Comparison of ENCODE assay signal across 14 cellular contexts in genomic region chr7:76023002-76023401, GRCh38. TPM values are rescaled to one million over a fixed set of nuclear protein-coding genes. Genes with fewer than 3 reads are reported as not detected.
DNase-seq lines count a peak whose midpoint lies in the region; ATAC-seq and TF ChIP-seq lines count a peak whose summit lies in the region.
"Had no signal": no experiment of that assay in that cellular context is flagged by ENCODE, and none has a peak within 500 bp of the region (broad histone marks: within the 10 kb centered on the region; RNA-seq: fewer than 3 reads in every experiment).

No MANE protein-coding gene starts in this region.

- peaks cover 21% of the 10 kb centered on the region for H3K4me1 Mint-ChIP-seq in T-helper 1 cell treated with Interleukin-12 subunit alpha and Interleukin-12 subunit beta and Interleukin-4 antibody, amounts not matched to agents 30 μg/mL and 1 μg/mL, for 36 hours (ENCODE audit: low read depth)

- no peaks in the 10 kb centered on the region for H3K27me3 Mint-ChIP-seq in T-helper 1 cell treated with Interleukin-12 subunit alpha and Interleukin-12 subunit beta and Interleukin-4 antibody, amounts not matched to agents 30 μg/mL and 1 μg/mL, for 36 hours (ENCODE audit: low read depth)
- H3K27me3 Mint-ChIP-seq: activated naive CD8-positive, alpha-beta T cell; natural killer cell treated with Interleukin-12 subunit alpha and Interleukin-12 subunit beta and Interleukin-15 and Interleukin-18, amount 100 ng/mL, for 72 hours had no signal

- peak overlapping the region; percentile 52 for H3K27ac Mint-ChIP-seq in T-helper 1 cell treated with Interleukin-12 subunit alpha and Interleukin-12 subunit beta and Interleukin-4 antibody, amounts not matched to agents 30 μg/mL and 1 μg/mL, for 36 hours
- H3K27ac Mint-ChIP-seq: activated naive CD8-positive, alpha-beta T cell; natural killer cell treated with Interleukin-12 subunit alpha and Interleukin-12 subunit beta and Interleukin-15 and Interleukin-18, amount 100 ng/mL, for 72 hours had no signal

- H3K4me3 Mint-ChIP-seq in T-helper 1 cell treated with Interleukin-12 subunit alpha and Interleukin-12 subunit beta and Interleukin-4 antibody, amounts not matched to agents 30 μg/mL and 1 μg/mL, for 36 hours = peak overlapping the region; percentile 51
- H3K4me3 Mint-ChIP-seq: activated naive CD8-positive, alpha-beta T cell; natural killer cell treated with Interleukin-12 subunit alpha and Interleukin-12 subunit beta and Interleukin-15 and Interleukin-18, amount 100 ng/mL, for 72 hours had no signal

- H3K36me3 Mint-ChIP-seq in T-helper 1 cell treated with Interleukin-12 subunit alpha and Interleukin-12 subunit beta and Interleukin-4 antibody, amounts not matched to agents 30 μg/mL and 1 μg/mL, for 36 hours (ENCODE audit: low read depth) = peaks cover 21% of the 10 kb centered on the region

- DNase-seq in T-helper 1 cell (no peak), left cardiac atrium (no peak), pons (ENCODE audit: low spot score) (peak; percentile 76), NCI-H1048 (lab: John Stamatoyannopoulos, UW) (no peak), cerebellar cortex (ENCODE audit: low spot score) (no peak)
- DNase-seq: activated CD8-positive, alpha-beta memory T cell treated with anti-CD3 and anti-CD28 coated beads, Interleukin-2, amount 50 U/mL, for 4 hours; KG1; NCI-H2029 treated with DMSO at 0.1 percent for 48 hours; stimulated activated naive CD4-positive, alpha-beta T cell had no signal

- intact Hi-C loops in left cardiac atrium (cut with DNase I) = no loop called here

- ATAC-seq in left cardiac atrium = peak; percentile 20 to 60
- no peak for ATAC-seq in HG03095 (IDR thresholded peaks at IDR 0.05; ENCODE audit: unreplicated experiment)
- ATAC-seq: natural killer cell treated with Interleukin-12 subunit alpha and Interleukin-12 subunit beta and Interleukin-15 and Interleukin-18, amount 100 ng/mL, for 72 hours had no signal

- no peaks in the 10 kb centered on the region for H3K9me3 Mint-ChIP-seq in T-helper 1 cell treated with Interleukin-12 subunit alpha and Interleukin-12 subunit beta and Interleukin-4 antibody, amounts not matched to agents 30 μg/mL and 1 μg/mL, for 36 hours
- H3K9me3 Mint-ChIP-seq: natural killer cell treated with Interleukin-12 subunit alpha and Interleukin-12 subunit beta and Interleukin-15 and Interleukin-18, amount 100 ng/mL, for 72 hours had no signal

TF ChIP-seq in PFSK-1, 5 proteins besides CTCF, POLR2A, EP300 and RAD21:
- TF ChIP-seq FOXP2 (optimal IDR thresholded peaks at IDR 0.05; ENCODE audit: borderline replicate concordance, extremely low read depth, extremely low read length, insufficient read depth) (no peak), POLR2AphosphoS5 (IDR thresholded peaks at IDR 0.05; ENCODE audit: low read depth, low read length) (peak; percentile 55; the same call in 1 of the 2 replicates)
- TF ChIP-seq, protein P1, sequence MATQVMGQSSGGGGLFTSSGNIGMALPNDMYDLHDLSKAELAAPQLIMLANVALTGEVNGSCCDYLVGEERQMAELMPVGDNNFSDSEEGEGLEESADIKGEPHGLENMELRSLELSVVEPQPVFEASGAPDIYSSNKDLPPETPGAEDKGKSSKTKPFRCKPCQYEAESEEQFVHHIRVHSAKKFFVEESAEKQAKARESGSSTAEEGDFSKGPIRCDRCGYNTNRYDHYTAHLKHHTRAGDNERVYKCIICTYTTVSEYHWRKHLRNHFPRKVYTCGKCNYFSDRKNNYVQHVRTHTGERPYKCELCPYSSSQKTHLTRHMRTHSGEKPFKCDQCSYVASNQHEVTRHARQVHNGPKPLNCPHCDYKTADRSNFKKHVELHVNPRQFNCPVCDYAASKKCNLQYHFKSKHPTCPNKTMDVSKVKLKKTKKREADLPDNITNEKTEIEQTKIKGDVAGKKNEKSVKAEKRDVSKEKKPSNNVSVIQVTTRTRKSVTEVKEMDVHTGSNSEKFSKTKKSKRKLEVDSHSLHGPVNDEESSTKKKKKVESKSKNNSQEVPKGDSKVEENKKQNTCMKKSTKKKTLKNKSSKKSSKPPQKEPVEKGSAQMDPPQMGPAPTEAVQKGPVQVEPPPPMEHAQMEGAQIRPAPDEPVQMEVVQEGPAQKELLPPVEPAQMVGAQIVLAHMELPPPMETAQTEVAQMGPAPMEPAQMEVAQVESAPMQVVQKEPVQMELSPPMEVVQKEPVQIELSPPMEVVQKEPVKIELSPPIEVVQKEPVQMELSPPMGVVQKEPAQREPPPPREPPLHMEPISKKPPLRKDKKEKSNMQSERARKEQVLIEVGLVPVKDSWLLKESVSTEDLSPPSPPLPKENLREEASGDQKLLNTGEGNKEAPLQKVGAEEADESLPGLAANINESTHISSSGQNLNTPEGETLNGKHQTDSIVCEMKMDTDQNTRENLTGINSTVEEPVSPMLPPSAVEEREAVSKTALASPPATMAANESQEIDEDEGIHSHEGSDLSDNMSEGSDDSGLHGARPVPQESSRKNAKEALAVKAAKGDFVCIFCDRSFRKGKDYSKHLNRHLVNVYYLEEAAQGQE (IDR thresholded peaks at IDR 0.05; ENCODE audit: insufficient read depth in 1 of 2, low read depth in 2 of 2, low read length in 2 of 2) = peak in 1 of 2 experiments; percentile 75; a peak in 2 of 4 replicates

RNA-seq across cellular contexts. Expression of gene STYXL1, which starts 24.8 kb away (rescaled TPM):
- 57.8 TPM for polyA plus RNA-seq in PFSK-1 (2012; ENCODE audit: insufficient read length, low read depth)
- total RNA-seq in left cardiac atrium = 10 to 100 TPM in 1 of 2 donors, 1 to 10 TPM in 1; 8.2 to 24.1 TPM

RNA-seq across cellular contexts. Expression of gene MDH2, which starts 24.9 kb away (rescaled TPM):
- 1,030 TPM for polyA plus RNA-seq in PFSK-1 (2012; ENCODE audit: insufficient read length, low read depth)
- total RNA-seq in left cardiac atrium = 100 to 1,000 TPM; 339 to 374 TPM

RNA-seq across cellular contexts. Expression of gene TMEM120A, which starts 28.6 kb away (rescaled TPM):
- 95.7 TPM for polyA plus RNA-seq in PFSK-1 (2012; ENCODE audit: insufficient read length, low read depth)
- 10 to 100 TPM; 63.5 to 98.3 TPM for total RNA-seq in left cardiac atrium
